17 cellular contexts compared by ENCODE assay signal in the genomic region with DNA sequence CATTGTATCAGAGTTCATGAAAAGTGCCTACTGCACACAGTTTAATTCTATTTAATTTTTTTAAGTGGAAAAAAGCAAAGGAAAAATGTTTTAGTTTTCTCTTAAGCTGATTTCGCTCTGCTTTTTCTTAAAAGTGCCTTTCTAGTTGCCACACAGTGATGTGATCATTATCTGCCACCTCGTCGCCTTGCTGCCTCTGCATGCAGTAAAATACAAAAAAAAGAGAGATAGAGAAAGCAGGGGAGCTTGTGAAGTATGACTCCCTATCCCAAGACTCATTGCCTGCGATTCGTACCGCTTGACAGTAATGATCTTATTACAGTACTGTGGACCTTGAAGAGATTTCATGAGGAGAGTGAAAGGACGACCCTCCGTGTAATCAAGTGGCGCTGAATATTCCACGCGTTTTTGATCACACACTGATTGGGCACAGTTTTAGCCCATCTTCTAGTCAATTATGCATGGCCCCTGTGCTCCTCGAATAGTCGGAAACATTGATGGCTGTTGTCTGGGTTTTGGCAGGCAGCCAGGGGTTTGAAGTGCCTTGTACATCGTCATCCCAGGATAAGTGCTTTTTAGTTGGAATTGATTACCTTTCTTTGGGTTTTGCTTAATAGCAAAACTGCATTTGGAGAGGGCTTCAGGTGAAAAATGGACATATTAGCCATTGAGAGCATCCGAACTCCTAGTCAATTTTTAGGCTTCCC.
A peak's percentile ranks its signal among the peaks of the same experiment; 100 is the strongest.
DNase-seq lines count a peak whose midpoint lies in the region; ATAC-seq and TF ChIP-seq lines count a peak whose summit lies in the region.
"Had no signal": no experiment of that assay in that cellular context is flagged by ENCODE, and none has a peak within 500 bp of the region (broad histone marks: within the 10 kb centered on the region; RNA-seq: fewer than 3 reads in every experiment).

No MANE protein-coding gene starts in this region.

- H3K4me1 ChIP-seq in right atrium auricular region (no peaks in the 10 kb centered on the region), gastroesophageal sphincter (no peaks in the 10 kb centered on the region)
- H3K4me1 ChIP-seq: transverse colon had no signal

- TF ChIP-seq CTCF in right atrium auricular region (IDR thresholded peaks at IDR 0.05), result no peak
- TF ChIP-seq CTCF in gastroesophageal sphincter (IDR thresholded peaks at IDR 0.05), result no peak

- ATAC-seq in gastroesophageal sphincter (no peak), GM21390 (IDR thresholded peaks at IDR 0.05; ENCODE audit: unreplicated experiment) (no peak)
- ATAC-seq: activated CD8-positive, alpha-beta T cell treated with anti-CD3 and anti-CD28 coated beads for 36 hours; HCT116; stimulated activated naive CD8-positive, alpha-beta T cell treated with anti-CD3 and anti-CD28 coated beads, Interleukin-15, Interleukin-2, amounts not matched to agents 100 U/mL and 50 U/mL, for 24 hours had no signal

- H3K4me3 ChIP-seq in right atrium auricular region, result no peak overlapping the region
- no peak overlapping the region for H3K4me3 ChIP-seq in gastroesophageal sphincter
- H3K4me3 ChIP-seq: hepatocyte, SK-N-MC, transverse colon had no signal

- H3K27ac ChIP-seq in right atrium auricular region (no peak overlapping the region), gastroesophageal sphincter (no peak overlapping the region)
- H3K27ac ChIP-seq: hepatocyte, SK-N-MC, transverse colon had no signal

- DNase-seq in DMS79 (lab: John Stamatoyannopoulos, UW) (peak; percentile 80), NCI-H1417 (lab: John Stamatoyannopoulos, UW) (peak; percentile 71 to 95 (median 87)), NCI-H345 (lab: John Stamatoyannopoulos, UW) (peak; percentile 91), inferior parietal cortex (ENCODE audit: extremely low spot score) (peak; percentile 20), right atrium auricular region (ENCODE audit: low spot score) (no peak)
- DNase-seq: activated CD8-positive, alpha-beta T cell treated with anti-CD3 and anti-CD28 coated beads for 36 hours; activated naive CD4-positive, alpha-beta T cell; islet precursor cell; NCI-H1930; small intestine; stimulated activated naive CD8-positive, alpha-beta T cell treated with anti-CD3 and anti-CD28 coated beads, Interleukin-15, Interleukin-2, amounts not matched to agents 100 U/mL and 50 U/mL, for 24 hours; transverse colon had no signal

- TF ChIP-seq POLR2A in gastroesophageal sphincter (IDR thresholded peaks at IDR 0.05), result no peak

- H3K36me3 ChIP-seq in right atrium auricular region (no peaks in the 10 kb centered on the region), gastroesophageal sphincter (peaks cover 0 to 25% of the 10 kb centered on the region in 2 donors)

- H3K27me3 ChIP-seq in right atrium auricular region (no peaks in the 10 kb centered on the region), gastroesophageal sphincter (no peaks in the 10 kb centered on the region)
- H3K27me3 ChIP-seq: hepatocyte, transverse colon had no signal

- TF ChIP-seq EP300 in gastroesophageal sphincter (IDR thresholded peaks at IDR 0.05), result no peak

- H3K9me3 ChIP-seq in right atrium auricular region, result no peaks in the 10 kb centered on the region
- H3K9me3 ChIP-seq in gastroesophageal sphincter, result no peaks in the 10 kb centered on the region
- H3K9me3 ChIP-seq: transverse colon had no signal

- 63 to 89% methylated on average over 3 to 14 of the region's 15 CpGs for WGBS in gastroesophageal sphincter (ENCODE audit: low coverage in 1 of 2), 2 donors
